Comparison of ENCODE assay signal across 19 cellular contexts in the genomic region with DNA sequence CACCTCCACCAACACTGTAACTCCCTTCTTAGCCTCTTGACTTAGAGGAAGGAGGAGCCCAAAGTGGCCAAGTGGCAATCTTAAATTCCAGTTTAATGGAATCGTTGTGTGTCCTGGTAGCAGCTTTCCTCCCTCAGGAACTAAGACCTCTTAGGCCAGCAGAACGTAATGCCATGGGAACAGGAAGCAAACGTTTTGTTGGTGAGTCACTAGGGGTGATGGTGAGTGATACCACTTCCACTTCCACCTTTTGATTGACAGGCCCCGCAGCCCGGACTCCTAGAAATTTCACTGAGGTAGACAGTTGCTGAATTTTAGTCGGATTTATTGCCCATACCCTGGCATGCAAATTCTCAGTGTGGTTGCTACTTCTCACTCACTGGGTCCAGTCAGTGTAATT.
DNase-seq lines count a peak whose midpoint lies in the region; TF ChIP-seq lines count a peak whose summit lies in the region.
"Had no signal": no experiment of that assay in that cellular context is flagged by ENCODE, and none has a peak within 500 bp of the region (broad histone marks: within the 10 kb centered on the region; RNA-seq: fewer than 3 reads in every experiment).

No MANE protein-coding gene starts in this region.

- H2BK20ac ChIP-seq in H9 (ENCODE audit: low read depth, low read length, poor library complexity, severe bottlenecking), result no peak overlapping the region

- no peak overlapping the region for H3K14ac ChIP-seq in H9 (ENCODE audit: insufficient read depth, low read length)

- H3K27ac ChIP-seq in RWPE1, result no peak overlapping the region
- H3K27ac ChIP-seq in H9 (ENCODE audit: insufficient read length, low read depth, low read length), result no peak overlapping the region
- H3K27ac ChIP-seq: gastrocnemius medialis, lower lobe of right lung, SJCRH30 had no signal

- H4K20me1 ChIP-seq in H9 (ENCODE audit: control insufficient read depth, insufficient read depth, insufficient read length), result no peaks in the 10 kb centered on the region

- H3T11ph ChIP-seq in H9 (ENCODE audit: low read length), result no peak overlapping the region

- H2BK15ac ChIP-seq in H9 (ENCODE audit: low read depth, low read length), result no peak overlapping the region

- H4K8ac ChIP-seq in H9 (replicated peaks; ENCODE audit: insufficient read length, low read depth, low read length), result no peak overlapping the region

- H2AK5ac ChIP-seq in H9 (ENCODE audit: insufficient read length, low read length), result no peak overlapping the region

- POLR2A ChIA-PET in RWPE1 (lab: Yijun Ruan, JAX; ENCODE audit: low non-redundant PET), result no interaction called here

- no peak overlapping the region for H3K27ac Mint-ChIP-seq in H9
- H3K27ac Mint-ChIP-seq: activated CD8-positive, alpha-beta memory T cell treated with anti-CD3 and anti-CD28 coated beads, Interleukin-2, amount 10 ng/mL, durations not matched to agents 7 days and 5 days; naive thymus-derived CD4-positive, alpha-beta T cell; T-helper 2 cell treated with Interferon-gamma antibody and Interleukin-4, amounts not matched to agents 5 μg/mL and 100 μg/mL, for 36 hours had no signal

- H3K9me3 ChIP-seq in H9 (ENCODE audit: control insufficient read depth, low read depth, low read length), result no peaks in the 10 kb centered on the region
- H3K9me3 ChIP-seq: BE2C, gastrocnemius medialis, lower lobe of right lung, SJCRH30 had no signal

- H4K5ac ChIP-seq in H9 (ENCODE audit: insufficient read length, low read depth, low read length), result no peak overlapping the region

- peaks cover 0 to 5% of the 10 kb centered on the region in 2 experiments; a peak in 2 of 4 replicates for H3K4me1 Mint-ChIP-seq in H9
- H3K4me1 Mint-ChIP-seq: activated CD8-positive, alpha-beta memory T cell treated with anti-CD3 and anti-CD28 coated beads, Interleukin-2, amount 10 ng/mL, durations not matched to agents 7 days and 5 days; naive thymus-derived CD4-positive, alpha-beta T cell had no signal

- H3K9me3 Mint-ChIP-seq in H9, result no peaks in the 10 kb centered on the region
- H3K9me3 Mint-ChIP-seq: T-helper 2 cell treated with Interferon-gamma antibody and Interleukin-4, amounts not matched to agents 5 μg/mL and 100 μg/mL, for 36 hours had no signal

- no peak overlapping the region for H3K9ac ChIP-seq in H9 (ENCODE audit: extremely low read depth, insufficient read length, low read length)

- peak; percentile 89 for DNase-seq in HT1080 (ENCODE audit: low read depth)
- peak; percentile 35 for DNase-seq in RWPE1 (ENCODE audit: low spot score)
- DNase-seq in epithelial cell of esophagus (ENCODE audit: low read depth), result peak; percentile 59
- DNase-seq in pulmonary artery endothelial cell (ENCODE audit: low read depth, low spot score), result peak; percentile 19
- no peak for DNase-seq in H4 (ENCODE audit: low spot score)
- DNase-seq in T-helper 9 cell, result no peak
- DNase-seq in H9, result no peak
- DNase-seq: activated CD8-positive, alpha-beta memory T cell treated with anti-CD3 and anti-CD28 coated beads, Interleukin-2, amount 10 ng/mL, durations not matched to agents 7 days and 5 days; activated effector memory CD4-positive, alpha-beta T cell treated with Interleukin-2 at 50 U/mL for 16 hours; amniotic stem cell; BE2C; gastrocnemius medialis; lower lobe of right lung; naive thymus-derived CD4-positive, alpha-beta T cell; NCI-H2081; posterior cingulate gyrus; SJCRH30 had no signal

- no peak overlapping the region for H4K91ac ChIP-seq in H9 (ENCODE audit: insufficient read length, low read depth, low read length)

- CTCF ChIA-PET in RWPE1 (lab: Yijun Ruan, JAX), result no interaction called here

- H2BK5ac ChIP-seq in H9 (ENCODE audit: insufficient read length, low read length), result no peak overlapping the region

- no peaks in the 10 kb centered on the region; the same call in none of the 2 replicates for H3K27me3 Mint-ChIP-seq in H9 (ENCODE audit: low read depth)
- H3K27me3 Mint-ChIP-seq: activated CD8-positive, alpha-beta memory T cell treated with anti-CD3 and anti-CD28 coated beads, Interleukin-2, amount 10 ng/mL, durations not matched to agents 7 days and 5 days had no signal

- no peaks in the 10 kb centered on the region for H3K4me1 ChIP-seq in H9 (ENCODE audit: insufficient read depth, low read length)
- H3K4me1 ChIP-seq: BE2C, gastrocnemius medialis, lower lobe of right lung, SJCRH30 had no signal

- WGBS in H9 (ENCODE audit: extremely low coverage, insufficient read length, low lambda C conversion rate), result no CpG with 5 or more reads among the region's 6 CpGs

- TF ChIP-seq CTCF in RWPE1 (conservative IDR thresholded peaks at IDR 0.05; ENCODE audit: low read depth) (no peak), epithelial cell of esophagus (IDR thresholded peaks at IDR 0.05; ENCODE audit: insufficient read depth, low read depth, low read length, missing control alignments) (no peak), H9 (conservative IDR thresholded peaks at IDR 0.05) (no peak)

- no peak overlapping the region for H2BK120ac ChIP-seq in H9 (ENCODE audit: low read depth, low read length, poor library complexity, severe bottlenecking)

- no peak overlapping the region for H3K4me3 Mint-ChIP-seq in H9
- H3K4me3 Mint-ChIP-seq: activated CD8-positive, alpha-beta memory T cell treated with anti-CD3 and anti-CD28 coated beads, Interleukin-2, amount 10 ng/mL, durations not matched to agents 7 days and 5 days; naive thymus-derived CD4-positive, alpha-beta T cell; T-helper 2 cell treated with Interferon-gamma antibody and Interleukin-4, amounts not matched to agents 5 μg/mL and 100 μg/mL, for 36 hours had no signal

- H3K23me2 ChIP-seq in H9 (ENCODE audit: insufficient read length, low read depth, low read length, poor library complexity, severe bottlenecking), result no peaks in the 10 kb centered on the region

- H3K79me1 ChIP-seq in H9 (ENCODE audit: insufficient read depth, low read depth, low read length, poor library complexity, severe bottlenecking), result no peaks in the 10 kb centered on the region

- no peak overlapping the region for H3K4me2 ChIP-seq in H9 (ENCODE audit: insufficient read depth, insufficient read length, low read length)
- H3K4me2 ChIP-seq: smooth muscle cell had no signal

- no peak overlapping the region for H3K4ac ChIP-seq in H9 (ENCODE audit: low read depth, low read length)

- H3K18ac ChIP-seq in H9 (ENCODE audit: insufficient read length, low read depth, low read length), result no peak overlapping the region

- no peak overlapping the region for H3K56ac ChIP-seq in H9 (ENCODE audit: insufficient read length, low read depth, low read length)

- no peaks in the 10 kb centered on the region for H3K79me2 ChIP-seq in H9 (ENCODE audit: insufficient read depth, low read length)

- no peaks in the 10 kb centered on the region for H3K27me3 ChIP-seq in H9 (ENCODE audit: insufficient read depth, low read length)
- H3K27me3 ChIP-seq: BE2C, gastrocnemius medialis, SJCRH30 had no signal

- no peak overlapping the region for H3K4me3 ChIP-seq in epithelial cell of esophagus (ENCODE audit: low read length)
- H3K4me3 ChIP-seq: gastrocnemius medialis, lower lobe of right lung, SJCRH30, smooth muscle cell had no signal

- no peak overlapping the region for H3K23ac ChIP-seq in H9 (ENCODE audit: insufficient read length, low read depth, low read length)

- no peaks in the 10 kb centered on the region for H3K36me3 Mint-ChIP-seq in H9 (ENCODE audit: insufficient read depth in 1 of 3, low read depth in 3 of 3)
- H3K36me3 Mint-ChIP-seq: activated CD8-positive, alpha-beta memory T cell treated with anti-CD3 and anti-CD28 coated beads, Interleukin-2, amount 10 ng/mL, durations not matched to agents 7 days and 5 days; naive thymus-derived CD4-positive, alpha-beta T cell had no signal

- H2AFZ ChIP-seq in H9 (ENCODE audit: low read length), result no peak overlapping the region

- no peak overlapping the region for H2BK12ac ChIP-seq in H9 (ENCODE audit: insufficient read length, low read depth, low read length)

Comparison
In these comparisons a context has a peak if more than half of its experiments do, and no peak if none do; other contexts are left out.
1. DNase-seq: peak in HT1080 (single experiment), RWPE1 (single experiment), epithelial cell of esophagus (single experiment) and pulmonary artery endothelial cell (single experiment); none in H4 (single experiment), T-helper 9 cell (single experiment) and H9 (single experiment).